In the genomic region with DNA sequence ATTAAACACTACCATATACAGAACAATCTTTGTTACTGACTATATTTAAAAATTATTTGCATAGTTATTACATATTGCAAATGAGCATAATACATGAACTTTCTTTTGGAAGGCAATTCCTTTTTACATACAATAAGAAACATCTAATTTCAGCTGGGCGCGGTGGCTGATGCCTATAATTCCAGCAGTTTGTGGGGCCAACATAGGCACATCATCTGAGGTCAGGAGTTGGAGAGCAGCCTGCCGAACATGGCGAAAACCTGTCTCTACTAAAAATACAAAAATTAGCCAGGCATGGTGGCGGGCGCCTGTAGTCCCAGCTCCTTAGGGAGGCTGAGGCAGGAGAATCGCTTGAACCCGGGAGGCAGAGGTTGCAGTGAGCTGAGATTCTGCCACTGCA, we compare ENCODE assay signal across 39 cellular contexts.
"Had no signal": no experiment of that assay in that cellular context is flagged by ENCODE, and none has a peak within 500 bp of the region (broad histone marks: within the 10 kb centered on the region; RNA-seq: fewer than 3 reads in every experiment).

No MANE protein-coding gene starts in this region.

- H3K9me3 Mint-ChIP-seq: activated naive CD4-positive, alpha-beta T cell treated with anti-CD3 and anti-CD28 coated beads for 36 hours; activated naive CD4-positive, alpha-beta T cell treated with anti-CD3 and anti-CD28 coated beads, Interleukin-2, amount 10 ng/mL, durations not matched to agents 7 days and 5 days; activated naive CD4-positive, alpha-beta T cell treated with anti-CD3 and anti-CD28 coated beads, Interleukin-2, amount 50 U/mL, for 24 hours; activated naive CD4-positive, alpha-beta T cell treated with anti-CD3 and anti-CD28 coated beads, Interleukin-2, amount 50 U/mL, for 72 hours; activated naive CD8-positive, alpha-beta T cell treated with anti-CD3 and anti-CD28 coated beads for 36 hours; activated naive CD8-positive, alpha-beta T cell treated with anti-CD3 and anti-CD28 coated beads, Interleukin-2, amount 10 ng/mL, durations not matched to agents 7 days and 5 days; activated naive CD8-positive, alpha-beta T cell treated with anti-CD3 and anti-CD28 coated beads, Interleukin-2, amount 50 U/mL, for 24 hours; activated T-cell treated with anti-CD3 and anti-CD28 coated beads, Interleukin-2, amount 50 U/mL, for 24 hours; activated T-cell treated with anti-CD3 and anti-CD28 coated beads, Interleukin-2, amount 50 U/mL, for 4 hours; activated T-cell treated with anti-CD3 and anti-CD28 coated beads, Interleukin-2, amount 50 U/mL, for 72 hours; activated T-helper 1 cell treated with anti-CD3 and anti-CD28 coated beads, Interleukin-12 subunit alpha, Interleukin-12 subunit beta, Interleukin-2, Interleukin-4 antibody, amounts not matched to agents 30 ng/mL and 10 ng/mL and 1 ng/mL, durations not matched to agents 14 hours and 24 hours and 36 hours; activated T-helper 17 cell treated with anti-CD3 and anti-CD28 coated beads, Interleukin-2, amount 50 U/mL, for 72 hours; activated T-helper 2 cell treated with anti-CD3 and anti-CD28 coated beads, Interferon-gamma antibody, Interleukin-2, Interleukin-4, amounts not matched to agents 10 μg/mL and 5 μg/mL and 100 μg/mL, durations not matched to agents 14 hours and 24 hours and 36 hours; brain; central memory CD8-positive, alpha-beta T cell had no signal

- H3K36me3 ChIP-seq: adrenal gland, ascending aorta, brain microvascular endothelial cell, breast epithelium, cardiac muscle cell had no signal

- H3K27ac Mint-ChIP-seq: activated naive CD4-positive, alpha-beta T cell treated with anti-CD3 and anti-CD28 coated beads for 36 hours; activated naive CD4-positive, alpha-beta T cell treated with anti-CD3 and anti-CD28 coated beads, Interleukin-2, amount 10 ng/mL, durations not matched to agents 7 days and 5 days; activated naive CD4-positive, alpha-beta T cell treated with anti-CD3 and anti-CD28 coated beads, Interleukin-2, amount 50 U/mL, for 24 hours; activated naive CD4-positive, alpha-beta T cell treated with anti-CD3 and anti-CD28 coated beads, Interleukin-2, amount 50 U/mL, for 72 hours; activated naive CD8-positive, alpha-beta T cell; activated naive CD8-positive, alpha-beta T cell treated with anti-CD3 and anti-CD28 coated beads for 36 hours; activated naive CD8-positive, alpha-beta T cell treated with anti-CD3 and anti-CD28 coated beads, Interleukin-2, amount 10 ng/mL, durations not matched to agents 7 days and 5 days; activated naive CD8-positive, alpha-beta T cell treated with anti-CD3 and anti-CD28 coated beads, Interleukin-2, amount 50 U/mL, for 24 hours; activated T-cell treated with anti-CD3 and anti-CD28 coated beads, Interleukin-2, amount 50 U/mL, for 24 hours; activated T-cell treated with anti-CD3 and anti-CD28 coated beads, Interleukin-2, amount 50 U/mL, for 72 hours; activated T-helper 1 cell treated with anti-CD3 and anti-CD28 coated beads, Interleukin-12 subunit alpha, Interleukin-12 subunit beta, Interleukin-2, Interleukin-4 antibody, amounts not matched to agents 30 ng/mL and 10 ng/mL and 1 ng/mL, durations not matched to agents 14 hours and 24 hours and 36 hours; activated T-helper 17 cell treated with anti-CD3 and anti-CD28 coated beads, Interleukin-2, amount 50 U/mL, for 72 hours; activated T-helper 2 cell treated with anti-CD3 and anti-CD28 coated beads, Interferon-gamma antibody, Interleukin-2, Interleukin-4, amounts not matched to agents 10 μg/mL and 5 μg/mL and 100 μg/mL, durations not matched to agents 14 hours and 24 hours and 36 hours; brain had no signal

- H3K4me1 ChIP-seq: adrenal gland, ascending aorta, breast epithelium had no signal

- H3K4me3 ChIP-seq: adrenal gland, ascending aorta, body of pancreas, breast epithelium, cardiac muscle cell had no signal

- DNase-seq: activated effector memory CD4-positive, alpha-beta T cell treated with anti-CD3 and anti-CD28 coated beads, Interleukin-2, amount 50 U/mL, for 16 hours; activated effector memory CD4-positive, alpha-beta T cell treated with Interleukin-2 at 50 U/mL for 16 hours; activated gamma-delta T cell; activated gamma-delta T cell treated with Interleukin-2 at 50 U/mL for 16 hours; activated naive CD4-positive, alpha-beta T cell; activated naive CD4-positive, alpha-beta T cell treated with anti-CD3 and anti-CD28 coated beads for 36 hours; activated naive CD4-positive, alpha-beta T cell treated with anti-CD3 and anti-CD28 coated beads, Interleukin-2, amount 10 ng/mL, durations not matched to agents 7 days and 5 days; activated naive CD4-positive, alpha-beta T cell treated with anti-CD3 and anti-CD28 coated beads, Interleukin-2, amount 50 U/mL, for 16 hours; activated naive CD4-positive, alpha-beta T cell treated with Interleukin-2 at 50 U/mL for 16 hours; activated naive CD8-positive, alpha-beta T cell treated with anti-CD3 and anti-CD28 coated beads for 36 hours; activated naive CD8-positive, alpha-beta T cell treated with anti-CD3 and anti-CD28 coated beads, Interleukin-2, amount 10 ng/mL, durations not matched to agents 7 days and 5 days; activated naive CD8-positive, alpha-beta T cell treated with anti-CD3 and anti-CD28 coated beads, Interleukin-2, amount 50 U/mL, for 24 hours; activated T-cell treated with anti-CD3 and anti-CD28 coated beads for 4 hours; activated T-cell treated with anti-CD3 and anti-CD28 coated beads, Interleukin-2, amount 50 U/mL, for 1 hour; activated T-cell treated with anti-CD3 and anti-CD28 coated beads, Interleukin-2, amount 50 U/mL, for 24 hours; activated T-cell treated with anti-CD3 and anti-CD28 coated beads, Interleukin-2, amount 50 U/mL, for 4 hours; activated T-cell treated with anti-CD3 and anti-CD28 coated beads, Interleukin-2, amount 50 U/mL, for 48 hours; activated T-cell treated with anti-CD3 and anti-CD28 coated beads, Interleukin-2, amount 50 U/mL, for 72 hours; adrenal gland; amniotic stem cell; amygdala; anterior cingulate cortex; aorta; body of pancreas; brain microvascular endothelial cell; caudate nucleus; central memory CD4-positive, alpha-beta T cell; cerebellar nuclear complex had no signal

- H3K9me3 ChIP-seq: adrenal gland, ascending aorta, body of pancreas, breast epithelium had no signal

- H3K27me3 ChIP-seq: ascending aorta, body of pancreas had no signal

- H3K27ac ChIP-seq: adrenal gland, ascending aorta, body of pancreas, brain microvascular endothelial cell, breast epithelium, cardiac muscle cell had no signal

- H3K4me1 Mint-ChIP-seq: activated naive CD4-positive, alpha-beta T cell treated with anti-CD3 and anti-CD28 coated beads, Interleukin-2, amount 50 U/mL, for 24 hours; activated T-helper 17 cell treated with anti-CD3 and anti-CD28 coated beads, Interleukin-2, amount 50 U/mL, for 72 hours; brain; central memory CD8-positive, alpha-beta T cell had no signal

- H3K4me3 Mint-ChIP-seq: activated naive CD4-positive, alpha-beta T cell treated with anti-CD3 and anti-CD28 coated beads for 36 hours; activated naive CD4-positive, alpha-beta T cell treated with anti-CD3 and anti-CD28 coated beads, Interleukin-2, amount 10 ng/mL, durations not matched to agents 7 days and 5 days; activated naive CD4-positive, alpha-beta T cell treated with anti-CD3 and anti-CD28 coated beads, Interleukin-2, amount 50 U/mL, for 24 hours; activated naive CD8-positive, alpha-beta T cell; activated naive CD8-positive, alpha-beta T cell treated with anti-CD3 and anti-CD28 coated beads for 36 hours; activated naive CD8-positive, alpha-beta T cell treated with anti-CD3 and anti-CD28 coated beads, Interleukin-2, amount 10 ng/mL, durations not matched to agents 7 days and 5 days; activated naive CD8-positive, alpha-beta T cell treated with anti-CD3 and anti-CD28 coated beads, Interleukin-2, amount 50 U/mL, for 24 hours; activated T-cell treated with anti-CD3 and anti-CD28 coated beads, Interleukin-2, amount 50 U/mL, for 24 hours; activated T-cell treated with anti-CD3 and anti-CD28 coated beads, Interleukin-2, amount 50 U/mL, for 4 hours; activated T-cell treated with anti-CD3 and anti-CD28 coated beads, Interleukin-2, amount 50 U/mL, for 72 hours; activated T-helper 1 cell treated with anti-CD3 and anti-CD28 coated beads, Interleukin-12 subunit alpha, Interleukin-12 subunit beta, Interleukin-2, Interleukin-4 antibody, amounts not matched to agents 30 ng/mL and 10 ng/mL and 1 ng/mL, durations not matched to agents 14 hours and 24 hours and 36 hours; activated T-helper 17 cell treated with anti-CD3 and anti-CD28 coated beads, Interleukin-2, amount 50 U/mL, for 72 hours; brain; central memory CD8-positive, alpha-beta T cell had no signal

- H3K36me3 Mint-ChIP-seq: activated naive CD4-positive, alpha-beta T cell treated with anti-CD3 and anti-CD28 coated beads, Interleukin-2, amount 10 ng/mL, durations not matched to agents 7 days and 5 days; activated naive CD4-positive, alpha-beta T cell treated with anti-CD3 and anti-CD28 coated beads, Interleukin-2, amount 50 U/mL, for 24 hours; activated naive CD4-positive, alpha-beta T cell treated with anti-CD3 and anti-CD28 coated beads, Interleukin-2, amount 50 U/mL, for 72 hours; activated naive CD8-positive, alpha-beta T cell; activated naive CD8-positive, alpha-beta T cell treated with anti-CD3 and anti-CD28 coated beads for 36 hours; activated naive CD8-positive, alpha-beta T cell treated with anti-CD3 and anti-CD28 coated beads, Interleukin-2, amount 10 ng/mL, durations not matched to agents 7 days and 5 days; brain had no signal
